Comparison of ENCODE assay signal across 8 cellular contexts in genomic region chr15:63156708-63157065, GRCh38. TPM values are rescaled to one million over a fixed set of nuclear protein-coding genes. Genes with fewer than 3 reads are reported as not detected.
A peak's percentile ranks its signal among the peaks of the same experiment; 100 is the strongest.
DNase-seq lines count a peak whose midpoint lies in the region; ATAC-seq and TF ChIP-seq lines count a peak whose summit lies in the region.

No MANE protein-coding gene starts in this region.

- peak overlapping the region; percentile 98 for H3K27ac Mint-ChIP-seq in stimulated activated naive B cell treated with anti-CD40 and anti-IgM and Interleukin-4, amounts not matched to agents 10 μg/mL and 1 μg/mL and 100 μg/mL, for 72 hours

- H3K4me3 Mint-ChIP-seq in stimulated activated naive B cell treated with anti-CD40 and anti-IgM and Interleukin-4, amounts not matched to agents 10 μg/mL and 1 μg/mL and 100 μg/mL, for 72 hours, result peak overlapping the region; percentile 99 to 100

- no peaks in the 10 kb centered on the region for H3K9me3 Mint-ChIP-seq in stimulated activated naive B cell treated with anti-CD40 and anti-IgM and Interleukin-4, amounts not matched to agents 10 μg/mL and 1 μg/mL and 100 μg/mL, for 72 hours

- H3K27me3 ChIP-seq in H7 (ENCODE audit: control insufficient read depth, insufficient read depth, low read length) (no peaks in the 10 kb centered on the region; the same call in 1 of the 2 replicates), SJSA1 (replicated peaks) (no peaks in the 10 kb centered on the region)

- peaks cover 4 to 5% of the 10 kb centered on the region in 2 donors for H3K4me1 Mint-ChIP-seq in stimulated activated naive B cell treated with anti-CD40 and anti-IgM and Interleukin-4, amounts not matched to agents 10 μg/mL and 1 μg/mL and 100 μg/mL, for 72 hours

- ATAC-seq in left colon (peak; percentile 26), HG03521 (IDR thresholded peaks at IDR 0.05; ENCODE audit: unreplicated experiment) (no peak)
- ATAC-seq in stimulated activated naive B cell treated with anti-CD40 and anti-IgM and Interleukin-4, amounts not matched to agents 10 μg/mL and 1 μg/mL and 100 μg/mL, for 72 hours (replicated peaks), result peak; percentile 15 to 19

- H3K27ac ChIP-seq in C4-2B, result peak overlapping the region; percentile 93
- peak overlapping the region; percentile 95 for H3K27ac ChIP-seq in SJSA1
- H3K27ac ChIP-seq in coronary artery, result peak overlapping the region; percentile 90 to 98

- DNase-seq in H7, result peak; percentile 43
- peak in 1 of 2 experiments; percentile 48 for DNase-seq in SJSA1 (ENCODE audit: low read depth in 1 of 2, low spot score in 2 of 2)
- DNase-seq in coronary artery (ENCODE audit: low spot score), result no peak
- DNase-seq in left colon, result peak; percentile 41 to 54
- no peak for DNase-seq in stimulated activated naive B cell treated with anti-CD40 and anti-IgM and Interleukin-4, amounts not matched to agents 10 μg/mL and 1 μg/mL and 100 μg/mL, for 72 hours
- DNase-seq in NCI-H1694 (lab: John Stamatoyannopoulos, UW), result no peak

- peaks cover 8% of the 10 kb centered on the region for H3K4me1 ChIP-seq in SJSA1 (replicated peaks)

- no peaks in the 10 kb centered on the region for H3K9me3 ChIP-seq in SJSA1 (replicated peaks)

- peaks cover 16% of the 10 kb centered on the region in 2 donors for H3K36me3 Mint-ChIP-seq in stimulated activated naive B cell treated with anti-CD40 and anti-IgM and Interleukin-4, amounts not matched to agents 10 μg/mL and 1 μg/mL and 100 μg/mL, for 72 hours

- intact Hi-C loops in left colon (cut with DNase I, micrococcal nuclease), result no loop called here

- H3K4me3 ChIP-seq in H7 (ENCODE audit: insufficient read depth, low read depth, low read length) (peak overlapping the region; percentile 87), SJSA1 (peak overlapping the region; percentile 69), coronary artery (peak overlapping the region; percentile 95)

- no peak for TF ChIP-seq CTCF in C4-2B (conservative IDR thresholded peaks at IDR 0.05)
- TF ChIP-seq CTCF in coronary artery (IDR thresholded peaks at IDR 0.05), result no peak

- no peaks in the 10 kb centered on the region for H3K27me3 Mint-ChIP-seq in stimulated activated naive B cell treated with anti-CD40 and anti-IgM and Interleukin-4, amounts not matched to agents 10 μg/mL and 1 μg/mL and 100 μg/mL, for 72 hours

- peaks cover 8% of the 10 kb centered on the region for H3K36me3 ChIP-seq in H7 (replicated peaks; ENCODE audit: control insufficient read depth, insufficient read depth, low read length)
- H3K36me3 ChIP-seq in SJSA1, result peaks cover 36% of the 10 kb centered on the region

RNA-seq across cellular contexts. Expression of gene RPS27L, which starts 0.6 kb away (rescaled TPM):
- total RNA-seq in H7 (2014; rRNA removed; shearing (Covaris generic)), result 26.9 and 29.0 TPM in 2 replicates
- total RNA-seq in SJSA1 (2014; rRNA removed; shearing (Covaris generic)), result 122 and 148 TPM in 2 replicates
- total RNA-seq in left colon, result 100 to 1,000 TPM; 173 to 239 TPM

RNA-seq across cellular contexts. Expression of gene RAB8B, which starts 32.7 kb away (rescaled TPM):
- 27.2 and 31.2 TPM in 2 replicates for total RNA-seq in H7 (2014; rRNA removed; shearing (Covaris generic))
- total RNA-seq in SJSA1 (2014; rRNA removed; shearing (Covaris generic)), result 66.8 and 75.1 TPM in 2 replicates
- 10 to 100 TPM; 11.3 to 14.2 TPM for total RNA-seq in left colon

RNA-seq across cellular contexts. Expression of gene LACTB, which starts 35.0 kb away (rescaled TPM):
- 14.0 and 19.2 TPM in 2 replicates for total RNA-seq in H7 (2014; rRNA removed; shearing (Covaris generic))
- 71.8 and 100 TPM in 2 replicates for total RNA-seq in SJSA1 (2014; rRNA removed; shearing (Covaris generic))
- 10 to 100 TPM; 28.1 to 30.6 TPM for total RNA-seq in left colon

Comparison
In these comparisons a context has a peak if more than half of its experiments do, and no peak if none do; other contexts are left out.
1. DNase-seq: peak in H7 (single experiment) and left colon (2 of 2); none in coronary artery (single experiment), stimulated activated naive B cell treated with anti-CD40 and anti-IgM and Interleukin-4, amounts not matched to agents 10 μg/mL and 1 μg/mL and 100 μg/mL, for 72 hours (single experiment) and NCI-H1694 (single experiment).
2. Peak in every context shown above with its lines, with median percentiles within 50 percentile points of each other: H3K27ac ChIP-seq and H3K4me3 ChIP-seq.